In the genomic region with DNA sequence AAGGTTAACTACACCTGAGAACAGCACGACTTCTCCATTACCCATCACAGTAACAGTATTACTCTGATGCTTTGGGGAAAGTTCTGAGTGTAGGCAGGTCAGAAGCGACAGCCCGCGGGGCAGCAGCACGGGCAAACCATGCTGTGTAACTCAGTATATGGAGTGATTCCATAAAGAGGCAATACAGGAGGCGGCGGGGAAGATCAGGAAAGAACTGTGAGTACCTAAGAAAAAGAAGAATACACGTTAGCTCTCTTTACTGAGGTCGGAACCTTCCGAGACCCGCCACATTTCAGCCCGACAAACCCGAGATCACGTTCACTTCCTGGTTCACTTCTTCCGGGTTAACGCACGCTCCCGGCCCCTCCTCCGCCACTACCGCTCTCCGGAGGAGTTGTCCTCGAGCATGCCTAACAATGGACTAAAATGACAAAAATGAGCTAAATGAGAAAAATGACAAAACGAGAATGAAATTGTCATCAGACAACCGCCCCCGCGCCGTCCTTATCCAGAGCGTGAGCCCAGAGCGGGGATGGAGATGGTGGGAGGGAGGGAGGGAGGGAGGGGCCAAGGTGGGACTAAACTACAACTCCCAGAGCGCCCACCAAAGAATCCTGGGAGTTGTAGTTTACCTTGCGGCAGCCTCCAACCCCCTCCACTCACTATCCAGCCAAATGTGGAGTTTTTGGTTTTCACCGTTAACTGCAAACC, we compare ENCODE assay signal across 1 cellular context.
TF ChIP-seq lines count a peak whose summit lies in the region.

A gene with protein sequence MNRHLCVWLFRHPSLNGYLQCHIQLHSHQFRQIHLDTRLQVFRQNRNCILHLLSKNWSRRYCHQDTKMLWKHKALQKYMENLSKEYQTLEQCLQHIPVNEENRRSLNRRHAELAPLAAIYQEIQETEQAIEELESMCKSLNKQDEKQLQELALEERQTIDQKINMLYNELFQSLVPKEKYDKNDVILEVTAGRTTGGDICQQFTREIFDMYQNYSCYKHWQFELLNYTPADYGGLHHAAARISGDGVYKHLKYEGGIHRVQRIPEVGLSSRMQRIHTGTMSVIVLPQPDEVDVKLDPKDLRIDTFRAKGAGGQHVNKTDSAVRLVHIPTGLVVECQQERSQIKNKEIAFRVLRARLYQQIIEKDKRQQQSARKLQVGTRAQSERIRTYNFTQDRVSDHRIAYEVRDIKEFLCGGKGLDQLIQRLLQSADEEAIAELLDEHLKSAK (minus strand): TSS at position 316 of the 711 bp plus-strand sequence. CDS start 2,669 bp downstream, outside the sequence.

TF ChIP-seq in K562, 482 proteins besides CTCF, POLR2A, EP300 and RAD21 (continued from another document and continues in another):
- no peak for TF ChIP-seq E2F4 (CRISPR knock-in tag; IDR thresholded peaks at IDR 0.05; ENCODE audit: low read depth)
- no peak for TF ChIP-seq CCAR2 (IDR thresholded peaks at IDR 0.05; ENCODE audit: low read depth, low read length)
- no peak for TF ChIP-seq PBX2 (CRISPR knock-in tag; IDR thresholded peaks at IDR 0.05; ENCODE audit: low read depth)
- TF ChIP-seq PBX2 (tag; conservative IDR thresholded peaks at IDR 0.05; ENCODE audit: low read depth): no peak
- TF ChIP-seq ERF (CRISPR knock-in tag; IDR thresholded peaks at IDR 0.05): no peak
- no peak for TF ChIP-seq FOXP4 (CRISPR knock-in tag; IDR thresholded peaks at IDR 0.05; ENCODE audit: borderline replicate concordance)
- no peak for TF ChIP-seq KDM2B (CRISPR knock-in tag; IDR thresholded peaks at IDR 0.05)
- no peak for TF ChIP-seq ZNF324 (CRISPR knock-in tag; IDR thresholded peaks at IDR 0.05)
- TF ChIP-seq EZH2 (IDR thresholded peaks at IDR 0.05; ENCODE audit: borderline replicate concordance, low read depth, low read length): no peak
- TF ChIP-seq SAFB2 (IDR thresholded peaks at IDR 0.05; ENCODE audit: borderline replicate concordance, low read depth, low read length, severe bottlenecking): no peak
- TF ChIP-seq RUNX1 (IDR thresholded peaks at IDR 0.05; ENCODE audit: low read depth): no peak
- TF ChIP-seq RBM22 (IDR thresholded peaks at IDR 0.05; ENCODE audit: low read depth, low read length, poor library complexity, severe bottlenecking): no peak
- no peak for TF ChIP-seq SMARCE1 (IDR thresholded peaks at IDR 0.05)
- TF ChIP-seq ILK (tag; IDR thresholded peaks at IDR 0.05; ENCODE audit: borderline replicate concordance, low read depth): no peak
- no peak for TF ChIP-seq THAP7 (CRISPR knock-in tag; IDR thresholded peaks at IDR 0.05)
- TF ChIP-seq, protein P1, sequence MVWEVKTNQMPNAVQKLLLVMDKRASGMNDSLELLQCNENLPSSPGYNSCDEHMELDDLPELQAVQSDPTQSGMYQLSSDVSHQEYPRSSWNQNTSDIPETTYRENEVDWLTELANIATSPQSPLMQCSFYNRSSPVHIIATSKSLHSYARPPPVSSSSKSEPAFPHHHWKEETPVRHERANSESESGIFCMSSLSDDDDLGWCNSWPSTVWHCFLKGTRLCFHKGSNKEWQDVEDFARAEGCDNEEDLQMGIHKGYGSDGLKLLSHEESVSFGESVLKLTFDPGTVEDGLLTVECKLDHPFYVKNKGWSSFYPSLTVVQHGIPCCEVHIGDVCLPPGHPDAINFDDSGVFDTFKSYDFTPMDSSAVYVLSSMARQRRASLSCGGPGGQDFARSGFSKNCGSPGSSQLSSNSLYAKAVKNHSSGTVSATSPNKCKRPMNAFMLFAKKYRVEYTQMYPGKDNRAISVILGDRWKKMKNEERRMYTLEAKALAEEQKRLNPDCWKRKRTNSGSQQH (CRISPR knock-in tag; IDR thresholded peaks at IDR 0.05): no peak
- TF ChIP-seq PHF8 (IDR thresholded peaks at IDR 0.05; ENCODE audit: borderline replicate concordance, low read length): peak; percentile 53; the same call in 1 of the 2 replicates
- no peak for TF ChIP-seq RFX7 (CRISPR knock-in tag; IDR thresholded peaks at IDR 0.05)
- peak; percentile 85 for TF ChIP-seq C11orf30 (IDR thresholded peaks at IDR 0.05; ENCODE audit: low read depth)
- TF ChIP-seq E2F5 (CRISPR knock-in tag; IDR thresholded peaks at IDR 0.05): no peak
- no peak for TF ChIP-seq ETS2 (tag; IDR thresholded peaks at IDR 0.05; ENCODE audit: borderline replicate concordance, poor library complexity, severe bottlenecking)
- no peak for TF ChIP-seq ZC3H11A (IDR thresholded peaks at IDR 0.05; ENCODE audit: low read depth, low read length)
- no peak for TF ChIP-seq ZBTB17 (CRISPR knock-in tag; IDR thresholded peaks at IDR 0.05)
- TF ChIP-seq, protein P2, sequence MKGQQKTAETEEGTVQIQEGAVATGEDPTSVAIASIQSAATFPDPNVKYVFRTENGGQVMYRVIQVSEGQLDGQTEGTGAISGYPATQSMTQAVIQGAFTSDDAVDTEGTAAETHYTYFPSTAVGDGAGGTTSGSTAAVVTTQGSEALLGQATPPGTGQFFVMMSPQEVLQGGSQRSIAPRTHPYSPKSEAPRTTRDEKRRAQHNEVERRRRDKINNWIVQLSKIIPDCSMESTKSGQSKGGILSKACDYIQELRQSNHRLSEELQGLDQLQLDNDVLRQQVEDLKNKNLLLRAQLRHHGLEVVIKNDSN (CRISPR knock-in tag; IDR thresholded peaks at IDR 0.05): no peak
- TF ChIP-seq ZNF12 (CRISPR knock-in tag; IDR thresholded peaks at IDR 0.05): no peak
- TF ChIP-seq PTBP1 (IDR thresholded peaks at IDR 0.05; ENCODE audit: low read depth, low read length): no peak
- TF ChIP-seq, protein P3, sequence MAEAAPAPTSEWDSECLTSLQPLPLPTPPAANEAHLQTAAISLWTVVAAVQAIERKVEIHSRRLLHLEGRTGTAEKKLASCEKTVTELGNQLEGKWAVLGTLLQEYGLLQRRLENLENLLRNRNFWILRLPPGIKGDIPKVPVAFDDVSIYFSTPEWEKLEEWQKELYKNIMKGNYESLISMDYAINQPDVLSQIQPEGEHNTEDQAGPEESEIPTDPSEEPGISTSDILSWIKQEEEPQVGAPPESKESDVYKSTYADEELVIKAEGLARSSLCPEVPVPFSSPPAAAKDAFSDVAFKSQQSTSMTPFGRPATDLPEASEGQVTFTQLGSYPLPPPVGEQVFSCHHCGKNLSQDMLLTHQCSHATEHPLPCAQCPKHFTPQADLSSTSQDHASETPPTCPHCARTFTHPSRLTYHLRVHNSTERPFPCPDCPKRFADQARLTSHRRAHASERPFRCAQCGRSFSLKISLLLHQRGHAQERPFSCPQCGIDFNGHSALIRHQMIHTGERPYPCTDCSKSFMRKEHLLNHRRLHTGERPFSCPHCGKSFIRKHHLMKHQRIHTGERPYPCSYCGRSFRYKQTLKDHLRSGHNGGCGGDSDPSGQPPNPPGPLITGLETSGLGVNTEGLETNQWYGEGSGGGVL (CRISPR knock-in tag; IDR thresholded peaks at IDR 0.05): no peak
- no peak for TF ChIP-seq PTRF (tag; IDR thresholded peaks at IDR 0.05)
- no peak for TF ChIP-seq ZNF584 (CRISPR knock-in tag; IDR thresholded peaks at IDR 0.05; ENCODE audit: low read depth)
- TF ChIP-seq, protein P4, sequence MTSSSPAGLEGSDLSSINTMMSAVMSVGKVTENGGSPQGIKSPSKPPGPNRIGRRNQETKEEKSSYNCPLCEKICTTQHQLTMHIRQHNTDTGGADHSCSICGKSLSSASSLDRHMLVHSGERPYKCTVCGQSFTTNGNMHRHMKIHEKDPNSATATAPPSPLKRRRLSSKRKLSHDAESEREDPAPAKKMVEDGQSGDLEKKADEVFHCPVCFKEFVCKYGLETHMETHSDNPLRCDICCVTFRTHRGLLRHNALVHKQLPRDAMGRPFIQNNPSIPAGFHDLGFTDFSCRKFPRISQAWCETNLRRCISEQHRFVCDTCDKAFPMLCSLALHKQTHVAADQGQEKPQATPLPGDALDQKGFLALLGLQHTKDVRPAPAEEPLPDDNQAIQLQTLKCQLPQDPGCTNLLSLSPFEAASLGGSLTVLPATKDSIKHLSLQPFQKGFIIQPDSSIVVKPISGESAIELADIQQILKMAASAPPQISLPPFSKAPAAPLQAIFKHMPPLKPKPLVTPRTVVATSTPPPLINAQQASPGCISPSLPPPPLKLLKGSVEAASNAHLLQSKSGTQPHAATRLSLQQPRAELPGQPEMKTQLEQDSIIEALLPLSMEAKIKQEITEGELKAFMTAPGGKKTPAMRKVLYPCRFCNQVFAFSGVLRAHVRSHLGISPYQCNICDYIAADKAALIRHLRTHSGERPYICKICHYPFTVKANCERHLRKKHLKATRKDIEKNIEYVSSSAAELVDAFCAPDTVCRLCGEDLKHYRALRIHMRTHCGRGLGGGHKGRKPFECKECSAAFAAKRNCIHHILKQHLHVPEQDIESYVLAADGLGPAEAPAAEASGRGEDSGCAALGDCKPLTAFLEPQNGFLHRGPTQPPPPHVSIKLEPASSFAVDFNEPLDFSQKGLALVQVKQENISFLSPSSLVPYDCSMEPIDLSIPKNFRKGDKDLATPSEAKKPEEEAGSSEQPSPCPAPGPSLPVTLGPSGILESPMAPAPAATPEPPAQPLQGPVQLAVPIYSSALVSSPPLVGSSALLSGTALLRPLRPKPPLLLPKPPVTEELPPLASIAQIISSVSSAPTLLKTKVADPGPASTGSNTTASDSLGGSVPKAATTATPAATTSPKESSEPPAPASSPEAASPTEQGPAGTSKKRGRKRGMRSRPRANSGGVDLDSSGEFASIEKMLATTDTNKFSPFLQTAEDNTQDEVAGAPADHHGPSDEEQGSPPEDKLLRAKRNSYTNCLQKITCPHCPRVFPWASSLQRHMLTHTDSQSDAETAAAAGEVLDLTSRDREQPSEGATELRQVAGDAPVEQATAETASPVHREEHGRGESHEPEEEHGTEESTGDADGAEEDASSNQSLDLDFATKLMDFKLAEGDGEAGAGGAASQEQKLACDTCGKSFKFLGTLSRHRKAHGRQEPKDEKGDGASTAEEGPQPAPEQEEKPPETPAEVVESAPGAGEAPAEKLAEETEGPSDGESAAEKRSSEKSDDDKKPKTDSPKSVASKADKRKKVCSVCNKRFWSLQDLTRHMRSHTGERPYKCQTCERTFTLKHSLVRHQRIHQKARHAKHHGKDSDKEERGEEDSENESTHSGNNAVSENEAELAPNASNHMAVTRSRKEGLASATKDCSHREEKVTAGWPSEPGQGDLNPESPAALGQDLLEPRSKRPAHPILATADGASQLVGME (CRISPR knock-in tag; IDR thresholded peaks at IDR 0.05): no peak
- TF ChIP-seq HDAC2 (IDR thresholded peaks at IDR 0.05): 0 out of 2 replicates have a peak, but pooled peaks have one; percentile 38
- no peak for TF ChIP-seq RBM25 (IDR thresholded peaks at IDR 0.05; ENCODE audit: low read depth, low read length, severe bottlenecking)
